Comparison of ENCODE assay signal across 24 cellular contexts in the genomic region with DNA sequence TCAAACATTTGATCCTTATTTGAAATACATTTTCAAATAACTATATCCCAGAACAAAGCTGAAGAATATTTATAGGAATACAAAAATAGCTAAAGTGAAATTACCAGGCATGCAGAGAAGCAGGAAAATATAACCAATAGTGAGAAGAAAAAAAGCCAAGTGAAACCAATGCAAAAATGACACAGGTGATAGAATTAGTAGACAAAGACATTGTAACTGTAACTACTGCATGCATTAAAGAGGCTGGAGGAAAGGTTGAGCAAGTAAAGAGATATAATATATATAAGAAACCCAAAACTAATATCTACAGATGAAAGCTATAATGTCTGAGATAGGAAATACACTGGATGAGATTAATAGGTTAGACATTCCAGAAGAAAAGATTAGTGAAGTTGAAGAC.
"Had no signal": no experiment of that assay in that cellular context is flagged by ENCODE, and none has a peak within 500 bp of the region (broad histone marks: within the 10 kb centered on the region; RNA-seq: fewer than 3 reads in every experiment).

No MANE protein-coding gene starts in this region.

- ATAC-seq: effector memory CD8-positive, alpha-beta T cell; esophagus mucosa; foreskin keratinocyte; gastrocnemius medialis; gastroesophageal sphincter; heart left ventricle; heart right ventricle had no signal

- DNase-seq: colonic mucosa; cortex of kidney; dorsolateral prefrontal cortex; effector CD4-positive, alpha-beta T cell; effector CD8-positive, alpha-beta T cell; effector memory CD4-positive, alpha-beta T cell; effector memory CD8-positive, alpha-beta T cell; endodermal cell; erythroblast; esophagus squamous epithelium; foreskin fibroblast; foreskin keratinocyte; foreskin melanocyte; gastrocnemius medialis; glutamatergic neuron; head of caudate nucleus; heart left ventricle; heart right ventricle had no signal

- H3K4me1 Mint-ChIP-seq: endodermal cell had no signal

- H3K9me3 Mint-ChIP-seq: effector memory CD8-positive, alpha-beta T cell had no signal

- H3K4me1 ChIP-seq: colonic mucosa, esophagus muscularis mucosa, esophagus squamous epithelium, foreskin keratinocyte, gastrocnemius medialis, gastroesophageal sphincter, heart left ventricle, heart right ventricle had no signal

- H3K27me3 ChIP-seq: colonic mucosa, dorsolateral prefrontal cortex, esophagus muscularis mucosa, esophagus squamous epithelium, foreskin keratinocyte, gastrocnemius medialis, gastroesophageal sphincter, heart left ventricle, heart right ventricle had no signal

- H3K9me3 ChIP-seq: colonic mucosa, esophagus muscularis mucosa, esophagus squamous epithelium, gastrocnemius medialis, gastroesophageal sphincter, heart left ventricle, heart right ventricle had no signal

- H3K27ac Mint-ChIP-seq: dendritic cell treated with granulocyte-macrophage colony-stimulating factor and Interleukin-4, amounts not matched to agents 40 ng/mL and 50 ng/mL, for 4 days; endodermal cell had no signal

- H3K27me3 Mint-ChIP-seq: dendritic cell treated with granulocyte-macrophage colony-stimulating factor and Interleukin-4, amounts not matched to agents 40 ng/mL and 50 ng/mL, for 4 days; effector memory CD8-positive, alpha-beta T cell had no signal

- H3K36me3 ChIP-seq: colonic mucosa had no signal

- H3K27ac ChIP-seq: colonic mucosa, coronary artery, dorsolateral prefrontal cortex, epithelial cell of prostate, esophagus muscularis mucosa, esophagus squamous epithelium, foreskin keratinocyte, gastrocnemius medialis, gastroesophageal sphincter, heart left ventricle, heart right ventricle had no signal

- H3K4me3 ChIP-seq: colonic mucosa, coronary artery, dorsolateral prefrontal cortex, esophagus muscularis mucosa, esophagus squamous epithelium, gastrocnemius medialis, gastroesophageal sphincter, heart left ventricle, heart right ventricle had no signal

- H3K4me3 Mint-ChIP-seq: dendritic cell treated with granulocyte-macrophage colony-stimulating factor and Interleukin-4, amounts not matched to agents 40 ng/mL and 50 ng/mL, for 4 days; effector memory CD8-positive, alpha-beta T cell; endodermal cell had no signal
